In the genomic region with DNA sequence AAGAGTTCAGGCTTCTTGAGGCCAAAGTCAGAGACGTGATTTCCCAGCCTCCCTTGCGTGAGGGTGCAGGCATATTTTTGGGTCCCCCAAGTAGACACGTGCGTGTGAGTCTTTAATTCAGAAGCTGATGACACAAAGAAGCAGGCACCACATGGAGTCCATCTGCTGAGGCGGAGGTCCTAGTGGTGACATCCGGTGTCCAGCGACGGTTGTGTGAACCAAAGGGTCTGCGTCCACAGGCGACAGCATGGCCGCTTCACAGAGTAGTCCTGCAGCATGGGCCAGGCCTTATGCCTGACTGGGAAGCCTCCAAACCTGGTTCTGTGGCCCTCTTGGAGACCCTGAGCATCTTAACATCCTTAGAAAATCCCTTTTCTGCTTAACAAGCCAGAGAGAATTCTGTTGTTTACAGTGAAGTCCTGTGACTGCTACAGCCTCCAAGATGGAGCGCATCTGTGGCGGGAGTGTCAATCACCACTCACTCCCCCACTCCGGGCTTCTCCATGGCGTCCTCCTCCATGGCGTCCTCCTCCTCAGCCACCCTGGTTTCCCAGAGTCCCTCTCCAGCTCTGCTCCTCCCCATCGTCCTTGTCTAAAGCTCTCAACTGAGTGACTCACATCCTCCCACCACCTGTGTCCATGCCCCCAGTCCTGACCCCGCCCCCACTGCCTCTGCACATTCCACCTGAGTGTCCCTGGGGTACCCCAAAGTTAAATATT, we compare ENCODE assay signal across 24 cellular contexts.
"Had no signal": no experiment of that assay in that cellular context is flagged by ENCODE, and none has a peak within 500 bp of the region (broad histone marks: within the 10 kb centered on the region; RNA-seq: fewer than 3 reads in every experiment).

No MANE protein-coding gene starts in this region.

- H3K4me1 Mint-ChIP-seq: activated naive CD4-positive, alpha-beta T cell treated with anti-CD3 and anti-CD28 coated beads, Interleukin-2, amount 50 U/mL, for 24 hours; central memory CD8-positive, alpha-beta T cell; T-cell had no signal

- H3K9me3 Mint-ChIP-seq: activated CD4-positive, alpha-beta memory T cell treated with anti-CD3 and anti-CD28 coated beads, Interleukin-2, amount 10 ng/mL, durations not matched to agents 7 days and 5 days; activated naive CD4-positive, alpha-beta T cell treated with anti-CD3 and anti-CD28 coated beads, Interleukin-2, amount 50 U/mL, for 24 hours; central memory CD8-positive, alpha-beta T cell; naive thymus-derived CD8-positive, alpha-beta T cell; stimulated activated naive CD8-positive, alpha-beta T cell treated with anti-CD3 and anti-CD28 coated beads, Interleukin-15, amount 100 ng/mL, for 72 hours; T-cell had no signal

- DNase-seq: activated CD4-positive, alpha-beta memory T cell treated with anti-CD3 and anti-CD28 coated beads, Interleukin-2, amount 10 ng/mL, durations not matched to agents 7 days and 5 days; activated CD4-positive, alpha-beta T cell treated with anti-CD3 and anti-CD28 coated beads for 48 hours; activated CD4-positive, CD25-positive, alpha-beta regulatory T cell; activated effector memory CD4-positive, alpha-beta T cell treated with Interleukin-2 at 50 U/mL for 16 hours; activated T-cell treated with anti-CD3 and anti-CD28 coated beads, Interleukin-2, amount 50 U/mL, for 48 hours; colonic mucosa; kidney; left ventricle myocardium inferior; mesenchymal stem cell; naive thymus-derived CD8-positive, alpha-beta T cell; nucleus accumbens; retina; stimulated activated CD4-positive, alpha-beta T cell treated with anti-CD3 and anti-CD28 coated beads, Interleukin-12 subunit alpha, Interleukin-12 subunit beta, amount 100 ng/mL, for 4 hours; stimulated activated CD4-positive, alpha-beta T cell treated with anti-CD3 and anti-CD28 coated beads, Interleukin-1b, Interleukin-23, amount 100 ng/mL, for 48 hours; stimulated activated CD8-positive, alpha-beta memory T cell treated with anti-CD3 and anti-CD28 coated beads, Interleukin-4, amount 100 ng/mL, for 48 hours; stimulated activated naive CD8-positive, alpha-beta T cell treated with anti-CD3 and anti-CD28 coated beads, Interleukin-15, amount 100 ng/mL, for 72 hours; T-cell; transverse colon had no signal

- H3K36me3 Mint-ChIP-seq: activated naive CD4-positive, alpha-beta T cell treated with anti-CD3 and anti-CD28 coated beads, Interleukin-2, amount 50 U/mL, for 24 hours; naive thymus-derived CD8-positive, alpha-beta T cell; T-cell had no signal

- H3K36me3 ChIP-seq: ascending aorta, colonic mucosa, left ventricle myocardium inferior, suprapubic skin, transverse colon, vagina had no signal

- H3K4me3 Mint-ChIP-seq: activated CD4-positive, alpha-beta memory T cell treated with anti-CD3 and anti-CD28 coated beads, Interleukin-2, amount 10 ng/mL, durations not matched to agents 7 days and 5 days; activated naive CD4-positive, alpha-beta T cell treated with anti-CD3 and anti-CD28 coated beads, Interleukin-2, amount 50 U/mL, for 24 hours; central memory CD8-positive, alpha-beta T cell; naive thymus-derived CD8-positive, alpha-beta T cell; stimulated activated naive CD8-positive, alpha-beta T cell treated with anti-CD3 and anti-CD28 coated beads, Interleukin-15, amount 100 ng/mL, for 72 hours; T-cell had no signal

- H3K27me3 ChIP-seq: ascending aorta, colonic mucosa, vagina had no signal

- ATAC-seq: naive thymus-derived CD8-positive, alpha-beta T cell; stimulated activated naive CD8-positive, alpha-beta T cell treated with anti-CD3 and anti-CD28 coated beads, Interleukin-15, amount 100 ng/mL, for 72 hours; T-cell had no signal

- FAIRE-seq: frontal cortex, kidney had no signal

- H3K9me3 ChIP-seq: ascending aorta, colonic mucosa, left ventricle myocardium inferior, suprapubic skin, transverse colon, vagina had no signal

- H3K27ac Mint-ChIP-seq: activated CD4-positive, alpha-beta memory T cell treated with anti-CD3 and anti-CD28 coated beads, Interleukin-2, amount 10 ng/mL, durations not matched to agents 7 days and 5 days; activated naive CD4-positive, alpha-beta T cell treated with anti-CD3 and anti-CD28 coated beads, Interleukin-2, amount 50 U/mL, for 24 hours; T-cell had no signal

- H3K4me1 ChIP-seq: ascending aorta, colonic mucosa, left ventricle myocardium inferior, transverse colon had no signal

- H3K27ac ChIP-seq: ascending aorta, colonic mucosa, left ventricle myocardium inferior, suprapubic skin, transverse colon, vagina had no signal

- H3K4me3 ChIP-seq: ascending aorta, colonic mucosa, left ventricle myocardium inferior, suprapubic skin, transverse colon, vagina had no signal
